Comparison of ENCODE assay signal across 1 cellular context in genomic region chr6:14280766-14281293, GRCh38.
TF ChIP-seq lines count a peak whose summit lies in the region.

No MANE protein-coding gene starts in this region.

TF ChIP-seq in GM23338, 12 proteins besides CTCF, POLR2A, EP300 and RAD21 (continued from another document):
- TF ChIP-seq ETS1 (IDR thresholded peaks at IDR 0.05) (no peak), ZNF462 (CRISPR knock-in tag; IDR thresholded peaks at IDR 0.05) (no peak), REST (IDR thresholded peaks at IDR 0.05; ENCODE audit: unreplicated experiment) (no peak), ZNF114 (CRISPR knock-in tag; IDR thresholded peaks at IDR 0.05) (no peak), ZNF331 (CRISPR knock-in tag; IDR thresholded peaks at IDR 0.05; ENCODE audit: low read depth) (no peak), JUNB (IDR thresholded peaks at IDR 0.05; ENCODE audit: unreplicated experiment) (no peak), NANOG (IDR thresholded peaks at IDR 0.05; ENCODE audit: borderline replicate concordance) (no peak), EZH2phosphoT487 (IDR thresholded peaks at IDR 0.05; ENCODE audit: unreplicated experiment) (no peak), POLR2AphosphoS5 (IDR thresholded peaks at IDR 0.05; ENCODE audit: low read depth) (no peak)
